Comparison of ENCODE assay signal across 8 cellular contexts in the genomic region with DNA sequence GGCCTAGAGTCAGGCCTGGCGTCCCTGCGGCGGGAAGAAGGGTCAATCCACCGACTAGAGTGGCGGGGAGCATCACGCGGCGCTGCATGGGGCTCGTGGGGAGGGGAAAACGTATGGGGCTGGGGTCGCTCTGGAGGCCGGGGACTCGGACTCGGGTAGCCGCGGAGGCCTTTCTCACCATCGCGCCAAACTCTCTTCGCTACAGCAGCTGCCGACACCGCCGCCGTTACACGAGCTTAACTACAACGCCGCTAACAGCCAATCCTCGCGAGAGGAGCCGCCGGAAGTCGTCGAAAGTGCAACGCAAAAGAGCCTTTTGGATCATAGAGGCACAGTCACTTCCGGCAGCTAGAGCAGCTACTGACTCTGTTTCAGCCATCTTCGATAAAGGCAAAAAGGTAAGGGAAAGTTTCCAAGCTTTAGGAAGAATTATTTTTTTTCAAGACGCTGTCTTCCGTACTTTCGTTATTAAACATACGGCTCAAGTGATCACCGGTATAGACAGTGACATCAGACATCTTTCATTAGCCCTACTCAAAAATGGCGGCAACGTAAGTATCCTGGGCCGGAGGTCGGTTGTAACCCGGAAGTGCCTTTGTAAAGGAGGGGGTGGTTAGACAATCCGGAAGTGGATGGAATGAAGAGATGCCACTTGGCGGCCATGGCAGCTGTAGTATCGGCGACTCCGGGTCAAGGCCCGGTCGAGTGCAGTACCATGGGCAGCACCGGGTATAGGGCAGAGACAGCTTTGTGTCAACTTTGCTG. TPM values are rescaled to one million over a fixed set of nuclear protein-coding genes. Genes with fewer than 3 reads are reported as not detected.
A peak's percentile ranks its signal among the peaks of the same experiment; 100 is the strongest.
DNase-seq lines count a peak whose midpoint lies in the region; ATAC-seq and TF ChIP-seq lines count a peak whose summit lies in the region.

A gene (minus strand): TSS at position 247 of the 765 bp plus-strand sequence. CDS start 66 bp downstream, at position 181.
A gene with protein sequence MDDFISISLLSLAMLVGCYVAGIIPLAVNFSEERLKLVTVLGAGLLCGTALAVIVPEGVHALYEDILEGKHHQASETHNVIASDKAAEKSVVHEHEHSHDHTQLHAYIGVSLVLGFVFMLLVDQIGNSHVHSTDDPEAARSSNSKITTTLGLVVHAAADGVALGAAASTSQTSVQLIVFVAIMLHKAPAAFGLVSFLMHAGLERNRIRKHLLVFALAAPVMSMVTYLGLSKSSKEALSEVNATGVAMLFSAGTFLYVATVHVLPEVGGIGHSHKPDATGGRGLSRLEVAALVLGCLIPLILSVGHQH (plus strand): TSS at position 640 of the 765 bp plus-strand sequence. CDS start 678 bp downstream, outside the sequence.

- peaks cover 51% of the 10 kb centered on the region for H3K4me1 Mint-ChIP-seq in T-helper 1 cell treated with Interleukin-12 subunit alpha and Interleukin-12 subunit beta and Interleukin-4 antibody, amounts not matched to agents 30 μg/mL and 1 μg/mL, for 36 hours (ENCODE audit: low read depth)

- no peaks in the 10 kb centered on the region for H3K9me3 Mint-ChIP-seq in T-helper 1 cell treated with Interleukin-12 subunit alpha and Interleukin-12 subunit beta and Interleukin-4 antibody, amounts not matched to agents 30 μg/mL and 1 μg/mL, for 36 hours

- ATAC-seq in HG02884 (IDR thresholded peaks at IDR 0.05; ENCODE audit: unreplicated experiment) (peak; percentile 86), left cardiac atrium (peak; percentile 98), upper lobe of right lung (peak; percentile 97)

- H3K27ac Mint-ChIP-seq in T-helper 1 cell treated with Interleukin-12 subunit alpha and Interleukin-12 subunit beta and Interleukin-4 antibody, amounts not matched to agents 30 μg/mL and 1 μg/mL, for 36 hours = peak within 1 kb of the TSS; percentile 100

- no peaks in the 10 kb centered on the region for H3K9me3 ChIP-seq in upper lobe of right lung

- peak within 1 kb of the TSS; percentile 94 for H3K4me3 ChIP-seq in upper lobe of right lung

- H3K27me3 Mint-ChIP-seq in T-helper 1 cell treated with Interleukin-12 subunit alpha and Interleukin-12 subunit beta and Interleukin-4 antibody, amounts not matched to agents 30 μg/mL and 1 μg/mL, for 36 hours (ENCODE audit: low read depth) = no peaks in the 10 kb centered on the region

- H3K27me3 ChIP-seq in upper lobe of right lung = no peaks in the 10 kb centered on the region

- H3K4me1 ChIP-seq in upper lobe of right lung = peaks cover 40% of the 10 kb centered on the region

- H3K36me3 ChIP-seq in upper lobe of right lung = peaks cover 35% of the 10 kb centered on the region

- TF ChIP-seq CTCF in GM13977 (IDR thresholded peaks at IDR 0.05; ENCODE audit: extremely low read depth, insufficient read depth, missing control alignments) = no peak
- no peak for TF ChIP-seq CTCF in upper lobe of right lung (IDR thresholded peaks at IDR 0.05)

- H3K4me3 Mint-ChIP-seq in T-helper 1 cell treated with Interleukin-12 subunit alpha and Interleukin-12 subunit beta and Interleukin-4 antibody, amounts not matched to agents 30 μg/mL and 1 μg/mL, for 36 hours = peak within 1 kb of the TSS; percentile 96

- intact Hi-C loops in left cardiac atrium (cut with DNase I) (no loop called here), posterior vena cava (cut with DNase I) (no loop called here), upper lobe of right lung (cut with DNase I) (no loop called here)

- peak within 1 kb of the TSS; percentile 95 for H3K27ac ChIP-seq in upper lobe of right lung

- DNase-seq in GM13977 (ENCODE audit: low spot score) (peak; percentile 90), NCI-H1694 (lab: John Stamatoyannopoulos, UW) (peak; percentile 99), amniotic stem cell (lab: John Stamatoyannopoulos, UW) (peak; percentile 97), left cardiac atrium (peak; percentile 96), posterior vena cava (ENCODE audit: low spot score) (peak; percentile 99), upper lobe of right lung (peak; percentile 97)

- peaks cover 49% of the 10 kb centered on the region for H3K36me3 Mint-ChIP-seq in T-helper 1 cell treated with Interleukin-12 subunit alpha and Interleukin-12 subunit beta and Interleukin-4 antibody, amounts not matched to agents 30 μg/mL and 1 μg/mL, for 36 hours (ENCODE audit: low read depth)

- in situ Hi-C loops in GM13977 (cut with MboI; ENCODE audit: low pct_unique_long_range_greater_than_20kb, low sequenced_read_pairs, unreplicated experiment) = no loop called here

RNA-seq across cellular contexts. Expression of the first gene that starts in this region (rescaled TPM):
- total RNA-seq in left cardiac atrium (100 to 1,000 TPM; 113 to 150 TPM), posterior vena cava (100 to 1,000 TPM; 126 to 132 TPM), upper lobe of right lung (114 TPM)

RNA-seq across cellular contexts. Expression of the second gene that starts in this region (rescaled TPM):
- total RNA-seq in left cardiac atrium (10 to 100 TPM; 25.7 to 36.0 TPM), posterior vena cava (10 to 100 TPM; 37.9 to 43.4 TPM), upper lobe of right lung (55.6 TPM)

Comparison
In these comparisons a context has a peak if more than half of its experiments do, and no peak if none do; other contexts are left out.
1. Peak in every context shown above with its lines: DNase-seq, ATAC-seq, H3K4me3 ChIP-seq and H3K27ac ChIP-seq.